ENCODE assay signal across 1 cellular context in the genomic region with DNA sequence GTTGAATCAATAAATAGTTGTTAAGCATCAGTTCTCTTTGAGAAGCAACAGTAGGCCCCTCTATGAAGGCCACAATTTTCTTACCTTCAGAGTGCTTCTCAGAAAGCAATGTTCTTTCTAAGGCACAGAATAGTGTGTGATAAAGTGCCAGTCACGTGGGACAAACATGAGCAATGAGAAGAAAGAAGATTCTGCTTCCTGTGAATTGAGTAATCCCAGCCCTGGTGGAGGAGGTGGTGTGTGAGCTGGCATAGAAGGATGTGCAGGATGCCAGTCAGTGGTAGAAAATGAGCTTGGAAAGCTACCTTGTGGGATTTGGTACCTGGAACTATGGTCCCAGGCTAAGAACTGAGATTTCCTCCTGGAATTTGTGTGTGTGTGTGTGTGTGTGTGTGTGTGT.
A peak's percentile ranks its signal among the peaks of the same experiment; 100 is the strongest.
TF ChIP-seq lines count a peak whose summit lies in the region.

No MANE protein-coding gene starts in this region.

TF ChIP-seq in IMR-90, 13 proteins besides CTCF, POLR2A, EP300 and RAD21:
- TF ChIP-seq MAZ (IDR thresholded peaks at IDR 0.05; ENCODE audit: borderline replicate concordance, low read depth, low read length) = no peak
- TF ChIP-seq, protein P1, sequence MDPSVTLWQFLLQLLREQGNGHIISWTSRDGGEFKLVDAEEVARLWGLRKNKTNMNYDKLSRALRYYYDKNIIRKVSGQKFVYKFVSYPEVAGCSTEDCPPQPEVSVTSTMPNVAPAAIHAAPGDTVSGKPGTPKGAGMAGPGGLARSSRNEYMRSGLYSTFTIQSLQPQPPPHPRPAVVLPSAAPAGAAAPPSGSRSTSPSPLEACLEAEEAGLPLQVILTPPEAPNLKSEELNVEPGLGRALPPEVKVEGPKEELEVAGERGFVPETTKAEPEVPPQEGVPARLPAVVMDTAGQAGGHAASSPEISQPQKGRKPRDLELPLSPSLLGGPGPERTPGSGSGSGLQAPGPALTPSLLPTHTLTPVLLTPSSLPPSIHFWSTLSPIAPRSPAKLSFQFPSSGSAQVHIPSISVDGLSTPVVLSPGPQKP (IDR thresholded peaks at IDR 0.05; ENCODE audit: borderline replicate concordance, low read depth, low read length) = no peak
- TF ChIP-seq MAFK (IDR thresholded peaks at IDR 0.05; ENCODE audit: low read depth, low read length) = no peak
- no peak for TF ChIP-seq CHD1 (IDR thresholded peaks at IDR 0.05; ENCODE audit: low read depth, low read length)
- no peak for TF ChIP-seq NFE2L2 (IDR thresholded peaks at IDR 0.05; ENCODE audit: low read depth, low read length)
- TF ChIP-seq, protein P2, sequence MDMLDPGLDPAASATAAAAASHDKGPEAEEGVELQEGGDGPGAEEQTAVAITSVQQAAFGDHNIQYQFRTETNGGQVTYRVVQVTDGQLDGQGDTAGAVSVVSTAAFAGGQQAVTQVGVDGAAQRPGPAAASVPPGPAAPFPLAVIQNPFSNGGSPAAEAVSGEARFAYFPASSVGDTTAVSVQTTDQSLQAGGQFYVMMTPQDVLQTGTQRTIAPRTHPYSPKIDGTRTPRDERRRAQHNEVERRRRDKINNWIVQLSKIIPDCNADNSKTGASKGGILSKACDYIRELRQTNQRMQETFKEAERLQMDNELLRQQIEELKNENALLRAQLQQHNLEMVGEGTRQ (IDR thresholded peaks at IDR 0.05; ENCODE audit: low read depth, low read length) = peak; percentile 72
- TF ChIP-seq CEBPB (IDR thresholded peaks at IDR 0.05; ENCODE audit: low read depth, low read length) = peak; percentile 59; the same call in 1 of the 2 replicates
- TF ChIP-seq FOS (IDR thresholded peaks at IDR 0.05; ENCODE audit: low read depth, low read length) = no peak
- TF ChIP-seq BHLHE40 (IDR thresholded peaks at IDR 0.05; ENCODE audit: low read depth, low read length) = no peak
- no peak for TF ChIP-seq SMC3 (IDR thresholded peaks at IDR 0.05; ENCODE audit: low read depth, low read length)
- no peak for TF ChIP-seq MXI1 (IDR thresholded peaks at IDR 0.05; ENCODE audit: borderline replicate concordance, low read depth, low read length)
- no peak for TF ChIP-seq RCOR1 (IDR thresholded peaks at IDR 0.05; ENCODE audit: insufficient replicate concordance, low read length)
- TF ChIP-seq RFX5 (IDR thresholded peaks at IDR 0.05; ENCODE audit: low read depth, low read length) = no peak
